Comparison of ENCODE assay signal across 17 cellular contexts in genomic region chr15:64792282-64792681, GRCh38. TPM values are rescaled to one million over a fixed set of nuclear protein-coding genes. Genes with fewer than 3 reads are reported as not detected.
A peak's percentile ranks its signal among the peaks of the same experiment; 100 is the strongest.
DNase-seq lines count a peak whose midpoint lies in the region; ATAC-seq and TF ChIP-seq lines count a peak whose summit lies in the region.
"Had no signal": no experiment of that assay in that cellular context is flagged by ENCODE, and none has a peak within 500 bp of the region (broad histone marks: within the 10 kb centered on the region; RNA-seq: fewer than 3 reads in every experiment).

No MANE protein-coding gene starts in this region.

- no peak overlapping the region for H3K4me3 ChIP-seq in neural progenitor cell

- no peaks in the 10 kb centered on the region for H3K36me3 Mint-ChIP-seq in neural progenitor cell

- no peak for ATAC-seq in HG03378 (IDR thresholded peaks at IDR 0.05; ENCODE audit: unreplicated experiment)

- no peak overlapping the region for H2AFZ ChIP-seq in neural progenitor cell (replicated peaks)

- no peaks in the 10 kb centered on the region for H3K27me3 ChIP-seq in neural progenitor cell

- H3K4me1 ChIP-seq in neural progenitor cell: no peaks in the 10 kb centered on the region

- H3K36me3 ChIP-seq in neural progenitor cell: no peaks in the 10 kb centered on the region

- H3K4me3 Mint-ChIP-seq in neural progenitor cell: no peak overlapping the region
- H3K4me3 Mint-ChIP-seq: H9 had no signal

- no peaks in the 10 kb centered on the region for H4K20me1 ChIP-seq in neural progenitor cell (ENCODE audit: low read depth)

- peak; percentile 31 for DNase-seq in ELR (ENCODE audit: low read depth)
- DNase-seq in LHCN-M2 (ENCODE audit: low read depth): peak; percentile 19
- peak; percentile 59 for DNase-seq in amniotic epithelial cell (ENCODE audit: low read depth)
- DNase-seq in neural progenitor cell (ENCODE audit: low spot score): no peak
- no peak for DNase-seq in amygdala (lab: John Stamatoyannopoulos, UW)
- DNase-seq in stimulated activated CD4-positive, alpha-beta T cell treated with anti-CD3 and anti-CD28 coated beads, Interleukin-2, amount 100 ng/mL, for 48 hours: no peak
- DNase-seq in NCI-H524 (lab: John Stamatoyannopoulos, UW): no peak
- DNase-seq: C1 segment of cervical spinal cord, DMS79 treated with DMSO at 0.1 percent for 48 hours, H9, Kasumi-1, NCI-H1105, NCI-H1694, NCI-H2081 treated with DMSO at 0.1 percent for 48 hours, SHP77 treated with DMSO at 0.1 percent for 48 hours, T-helper 1 cell had no signal

- H3K9me3 Mint-ChIP-seq in neural progenitor cell: no peaks in the 10 kb centered on the region
- H3K9me3 Mint-ChIP-seq: H9 had no signal

- H3K27ac Mint-ChIP-seq in neural progenitor cell: peak overlapping the region; percentile 91

- peaks cover 4% of the 10 kb centered on the region for H3K4me1 Mint-ChIP-seq in neural progenitor cell
- H3K4me1 Mint-ChIP-seq: H9 had no signal

- no peaks in the 10 kb centered on the region for H3F3A ChIP-seq in neural progenitor cell (ENCODE audit: low read depth)

- H3K4me2 ChIP-seq in neural progenitor cell: no peak overlapping the region

- H3K79me2 ChIP-seq in neural progenitor cell (ENCODE audit: low read depth): no peaks in the 10 kb centered on the region

- H3K9ac ChIP-seq in neural progenitor cell: no peak overlapping the region

- no peaks in the 10 kb centered on the region for H3K9me3 ChIP-seq in neural progenitor cell (ENCODE audit: low read depth)

- no peak overlapping the region for H3K27ac ChIP-seq in neural progenitor cell

- no peaks in the 10 kb centered on the region for H3K27me3 Mint-ChIP-seq in neural progenitor cell (ENCODE audit: insufficient read depth, low read depth)

- no peak for TF ChIP-seq CTCF in neural progenitor cell (IDR thresholded peaks at IDR 0.05)

RNA-seq across cellular contexts. Expression of gene RBPMS2, which starts 16.9 kb away (rescaled TPM):
- total RNA-seq in LHCN-M2 (2014; rRNA removed) (not detected in 2 replicates), neural progenitor cell (ENCODE audit: low replicate concordance) (0.15 and 1.8 TPM in 2 replicates)
- polyA plus RNA-seq in LHCN-M2 (2012): 0.22 TPM

RNA-seq across cellular contexts. Expression of gene PIF1, which starts 33.2 kb away (rescaled TPM):
- total RNA-seq in LHCN-M2 (2014; rRNA removed) (26.4 and 43.9 TPM in 2 replicates), neural progenitor cell (ENCODE audit: low replicate concordance) (50.8 and 111 TPM in 2 replicates)
- 6.8 TPM for polyA plus RNA-seq in LHCN-M2 (2012)

RNA-seq across cellular contexts. Expression of gene PLEKHO2, which starts 49.4 kb away (rescaled TPM):
- total RNA-seq in LHCN-M2 (2014; rRNA removed) (26.7 and 33.8 TPM in 2 replicates), neural progenitor cell (ENCODE audit: low replicate concordance) (7.7 and 15.7 TPM in 2 replicates)
- 33.0 TPM for polyA plus RNA-seq in LHCN-M2 (2012)

Comparison
In these comparisons a context has a peak if more than half of its experiments do, and no peak if none do; other contexts are left out.
1. DNase-seq: peak in ELR (single experiment), LHCN-M2 (single experiment) and amniotic epithelial cell (single experiment); none in neural progenitor cell (single experiment), amygdala (0 of 56), stimulated activated CD4-positive, alpha-beta T cell treated with anti-CD3 and anti-CD28 coated beads, Interleukin-2, amount 100 ng/mL, for 48 hours (0 of 2) and NCI-H524 (0 of 2).